19 cellular contexts compared by ENCODE assay signal in genomic region chr5:133396724-133397123, GRCh38.
DNase-seq lines count a peak whose midpoint lies in the region; ATAC-seq and TF ChIP-seq lines count a peak whose summit lies in the region.
"Had no signal": no experiment of that assay in that cellular context is flagged by ENCODE, and none has a peak within 500 bp of the region (broad histone marks: within the 10 kb centered on the region; RNA-seq: fewer than 3 reads in every experiment).

No MANE protein-coding gene starts in this region.

- peak; percentile 38 for ATAC-seq in CD8-positive, alpha-beta T cell
- ATAC-seq in WTC11 (no peak), naive B cell (ENCODE audit: low read depth in 2 of 2) (peak; percentile 90 to 91), GM18498 (IDR thresholded peaks at IDR 0.05; ENCODE audit: unreplicated experiment) (no peak)
- ATAC-seq: body of pancreas had no signal

- TF ChIP-seq CTCF in A673 (conservative IDR thresholded peaks at IDR 0.05; ENCODE audit: low read depth, low read length) (no peak), WTC11 (IDR thresholded peaks at IDR 0.05) (no peak)
- TF ChIP-seq CTCF in CD8-positive, alpha-beta T cell (IDR thresholded peaks at IDR 0.05), result no peak

- H3K4me3 Mint-ChIP-seq in CD8-positive, alpha-beta T cell, result no peak overlapping the region
- no peak overlapping the region for H3K4me3 Mint-ChIP-seq in WTC11
- peak overlapping the region; percentile 21 to 88 (median 66) for H3K4me3 Mint-ChIP-seq in naive B cell

- CTCF ChIA-PET in A673 (lab: Charles Lee) (interaction anchor here (0.7 to 1.5 kb wide), 2 partner anchors 27 to 564 kb away, joined by 3 read pairs; no protein-coding TSS in a partner anchor), WTC11 (lab: Charles Lee) (interaction anchor here (0.7 to 2.8 kb wide), 5 partner anchors 8 to 149 kb away, joined by 4 to 16 read pairs (median 5); no protein-coding TSS in a partner anchor)
- CTCF ChIA-PET in CD8-positive, alpha-beta T cell (lab: Charles Lee), result no interaction called here

- H3K27me3 Mint-ChIP-seq in CD8-positive, alpha-beta T cell (ENCODE audit: low read depth), result peaks cover 4% of the 10 kb centered on the region
- peaks cover 3% of the 10 kb centered on the region; the same call in 1 of the 2 replicates for H3K27me3 Mint-ChIP-seq in WTC11 (ENCODE audit: low read depth)
- peaks cover 0 to 5% (median 0%) of the 10 kb centered on the region in 3 donors for H3K27me3 Mint-ChIP-seq in naive B cell

- H3K36me3 Mint-ChIP-seq in CD8-positive, alpha-beta T cell, result no peaks in the 10 kb centered on the region
- H3K36me3 Mint-ChIP-seq in WTC11, result peaks cover 15% of the 10 kb centered on the region
- H3K36me3 Mint-ChIP-seq in naive B cell, result no peaks in the 10 kb centered on the region

- no TSS peak for BruUV-seq in A673 (replicated peaks; lab: Mats Ljungman, UMichigan)

- H3K27me3 ChIP-seq in A673 (replicated peaks; ENCODE audit: insufficient read depth, low read depth, low read length, poor library complexity), result no peaks in the 10 kb centered on the region
- no peaks in the 10 kb centered on the region for H3K27me3 ChIP-seq in CD8-positive, alpha-beta T cell (ENCODE audit: insufficient read depth, low read length)
- H3K27me3 ChIP-seq: body of pancreas, colonic mucosa, right atrium auricular region had no signal

- no peak overlapping the region for H3K27ac ChIP-seq in A673 (ENCODE audit: low read depth, low read length, poor library complexity, severe bottlenecking)
- H3K27ac ChIP-seq in CD8-positive, alpha-beta T cell (ENCODE audit: low read depth, low read length), result no peak overlapping the region
- H3K27ac ChIP-seq: body of pancreas, colonic mucosa, right atrium auricular region, WERI-Rb-1 had no signal

- no peaks in the 10 kb centered on the region for H3K36me3 ChIP-seq in A673 (ENCODE audit: insufficient read depth, low read length, poor library complexity, severe bottlenecking)
- H3K36me3 ChIP-seq in CD8-positive, alpha-beta T cell (ENCODE audit: insufficient read depth, low read length), result no peaks in the 10 kb centered on the region
- H3K36me3 ChIP-seq: colonic mucosa, right atrium auricular region, WERI-Rb-1 had no signal

- H3K4me1 ChIP-seq in A673 (ENCODE audit: insufficient read depth, low read length, poor library complexity, severe bottlenecking), result peaks cover 7% of the 10 kb centered on the region
- peaks cover 7% of the 10 kb centered on the region for H3K4me1 ChIP-seq in CD8-positive, alpha-beta T cell (ENCODE audit: insufficient read depth, low read length)
- H3K4me1 ChIP-seq: body of pancreas, colonic mucosa, right atrium auricular region had no signal

- H3K9me3 ChIP-seq in A673 (ENCODE audit: low read depth, low read length, poor library complexity, severe bottlenecking), result no peaks in the 10 kb centered on the region
- H3K9me3 ChIP-seq in CD8-positive, alpha-beta T cell (ENCODE audit: low read length), result no peaks in the 10 kb centered on the region
- H3K9me3 ChIP-seq: body of pancreas, colonic mucosa, right atrium auricular region had no signal

- peaks cover 23% of the 10 kb centered on the region for H3K4me1 Mint-ChIP-seq in CD8-positive, alpha-beta T cell (ENCODE audit: low read depth)
- H3K4me1 Mint-ChIP-seq in WTC11 (peaks cover 29% of the 10 kb centered on the region), naive B cell (peaks cover 41 to 54% (median 51%) of the 10 kb centered on the region in 3 donors)

- POLR2A ChIA-PET in A673 (lab: Charles Lee; ENCODE audit: low non-redundant PET) (no interaction called here), WTC11 (lab: Charles Lee) (no interaction called here)
- POLR2A ChIA-PET in CD8-positive, alpha-beta T cell (lab: Charles Lee), result interaction anchor here (0.6 kb wide), 1 partner anchor 153 kb away, joined by 3 read pairs; no protein-coding TSS in a partner anchor

- H3K9me3 Mint-ChIP-seq in CD8-positive, alpha-beta T cell, result no peaks in the 10 kb centered on the region
- H3K9me3 Mint-ChIP-seq in WTC11 (peaks cover 23% of the 10 kb centered on the region), naive B cell (peaks cover 0 to 6% (median 2%) of the 10 kb centered on the region in 7 donors)

- no peak overlapping the region for H3K4me3 ChIP-seq in A673 (ENCODE audit: low read depth, low read length, poor library complexity, severe bottlenecking)
- no peak overlapping the region for H3K4me3 ChIP-seq in CD8-positive, alpha-beta T cell (ENCODE audit: low read depth, low read length)
- H3K4me3 ChIP-seq: body of pancreas, colonic mucosa, right atrium auricular region had no signal

- intact Hi-C loops in A673 (cut with micrococcal nuclease; ENCODE audit: unreplicated experiment), result loop anchor here (1.0 kb wide), 1 partner anchor 30 kb away; no protein-coding TSS in a partner anchor
- intact Hi-C loops in CD8-positive, alpha-beta T cell (cut with DNase I, micrococcal nuclease), result loop anchor here in 1 of 2 experiments (5.0 kb wide), 1 partner anchor 106 kb away; no protein-coding TSS in a partner anchor

- no peak overlapping the region for H3K27ac Mint-ChIP-seq in CD8-positive, alpha-beta T cell
- 0 out of 2 replicates have a peak overlapping the region, but pooled peaks have one; percentile 9 for H3K27ac Mint-ChIP-seq in WTC11
- peak overlapping the region; percentile 53 to 90 (median 74) for H3K27ac Mint-ChIP-seq in naive B cell

- DNase-seq in A673 (ENCODE audit: low spot score) (peak; percentile 13), WTC11 (ENCODE audit: low spot score) (no peak), naive B cell (peak; percentile 47), NCI-H1105 treated with DMSO at 0.1 percent for 48 hours (lab: John Stamatoyannopoulos, UW) (no peak), middle frontal gyrus (ENCODE audit: extremely low spot score, low spot score) (no peak), SIG-M5 treated with dmso at 0.1 percent for 504 hours (lab: John Stamatoyannopoulos, UW; ENCODE audit: unreplicated experiment) (no peak)
- peak in 1 of 7 experiments; percentile 25 for DNase-seq in CD8-positive, alpha-beta T cell
- DNase-seq: activated naive CD4-positive, alpha-beta T cell treated with anti-CD3 and anti-CD28 coated beads, Interleukin-2, amount 50 U/mL, for 16 hours; body of pancreas; colonic mucosa; KG1; NCI-H1048; NCI-H2081 treated with DMSO at 0.1 percent for 48 hours; NCI-H524; nucleus accumbens; SHP77 treated with DMSO at 0.1 percent for 48 hours; WERI-Rb-1 had no signal

TF ChIP-seq in WTC11, 78 proteins besides CTCF, POLR2A, EP300 and RAD21 (continues in another document):
- TF ChIP-seq PREB (CRISPR knock-in tag; IDR thresholded peaks at IDR 0.05; ENCODE audit: borderline replicate concordance) (no peak), NFYB (CRISPR knock-in tag; conservative IDR thresholded peaks at IDR 0.05; ENCODE audit: low read depth) (no peak), ATF3 (CRISPR knock-in tag; conservative IDR thresholded peaks at IDR 0.05) (no peak), PRDM15 (CRISPR knock-in tag; IDR thresholded peaks at IDR 0.05) (no peak), NR3C1 (CRISPR knock-in tag; conservative IDR thresholded peaks at IDR 0.05; ENCODE audit: low read depth) (no peak), ZNF263 (CRISPR knock-in tag; IDR thresholded peaks at IDR 0.05; ENCODE audit: low read depth) (no peak), ZNF219 (CRISPR knock-in tag; IDR thresholded peaks at IDR 0.05; ENCODE audit: borderline replicate concordance) (no peak)

Comparison
In these comparisons a context has a peak if more than half of its experiments do, and no peak if none do; other contexts are left out.
1. DNase-seq: peak in A673 (single experiment) and naive B cell (single experiment); none in WTC11 (single experiment), NCI-H1105 treated with DMSO at 0.1 percent for 48 hours (single experiment), middle frontal gyrus (single experiment) and SIG-M5 treated with dmso at 0.1 percent for 504 hours (single experiment).
2. ATAC-seq: peak in CD8-positive, alpha-beta T cell (single experiment) and naive B cell (2 of 2); none in WTC11 (single experiment) and GM18498 (single experiment).
3. H3K4me3 Mint-ChIP-seq: peak in naive B cell (8 of 8); none in CD8-positive, alpha-beta T cell (single experiment) and WTC11 (single experiment).